In genomic region chr4:145535202-145535601, GRCh38 we compare ENCODE assay signal across 24 cellular contexts.
"Had no signal": no experiment of that assay in that cellular context is flagged by ENCODE, and none has a peak within 500 bp of the region (broad histone marks: within the 10 kb centered on the region; RNA-seq: fewer than 3 reads in every experiment).

No MANE protein-coding gene starts in this region.

- DNase-seq: activated CD4-positive, alpha-beta memory T cell treated with anti-CD3 and anti-CD28 coated beads for 36 hours; activated CD4-positive, alpha-beta T cell treated with anti-CD3 and anti-CD28 coated beads, Interleukin-2, amount 10 ng/mL, durations not matched to agents 7 days and 5 days; activated CD4-positive, CD25-positive, alpha-beta regulatory T cell; activated CD8-positive, alpha-beta memory T cell treated with anti-CD3 and anti-CD28 coated beads for 24 hours; activated gamma-delta T cell; activated naive CD4-positive, alpha-beta T cell treated with anti-CD3 and anti-CD28 coated beads, Interleukin-2, amount 10 ng/mL, durations not matched to agents 7 days and 5 days; activated naive CD8-positive, alpha-beta T cell treated with anti-CD3 and anti-CD28 coated beads for 36 hours; activated T-cell treated with anti-CD3 and anti-CD28 coated beads, Interleukin-2, amount 50 U/mL, for 48 hours; brain microvascular endothelial cell; cerebellar nuclear complex; MM.1S; NCI-H1105; NCI-H1436; NCI-H1694 treated with DMSO at 0.1 percent for 48 hours; NCI-H2029 treated with DMSO at 0.1 percent for 48 hours; NCI-H524; SIG-M5; T-cell; T-helper 2 cell; T1000 had no signal

- H3K27me3 ChIP-seq: brain microvascular endothelial cell had no signal

- H3K27me3 Mint-ChIP-seq: activated CD4-positive, alpha-beta T cell treated with anti-CD3 and anti-CD28 coated beads, Interleukin-2, amount 10 ng/mL, durations not matched to agents 7 days and 5 days; activated T-helper 17 cell treated with anti-CD3 and anti-CD28 coated beads, Interleukin-2, amount 50 U/mL, for 72 hours had no signal

- FAIRE-seq: colon, TTC549 had no signal

- H3K27ac Mint-ChIP-seq: activated CD4-positive, alpha-beta memory T cell treated with anti-CD3 and anti-CD28 coated beads for 36 hours; activated CD4-positive, alpha-beta T cell treated with anti-CD3 and anti-CD28 coated beads, Interleukin-2, amount 10 ng/mL, durations not matched to agents 7 days and 5 days; activated naive CD4-positive, alpha-beta T cell treated with anti-CD3 and anti-CD28 coated beads, Interleukin-2, amount 10 ng/mL, durations not matched to agents 7 days and 5 days; activated naive CD8-positive, alpha-beta T cell treated with anti-CD3 and anti-CD28 coated beads for 36 hours; activated T-helper 17 cell treated with anti-CD3 and anti-CD28 coated beads, Interleukin-2, amount 50 U/mL, for 72 hours; T-cell had no signal

- H3K4me3 Mint-ChIP-seq: activated CD4-positive, alpha-beta memory T cell treated with anti-CD3 and anti-CD28 coated beads for 36 hours; activated CD4-positive, alpha-beta T cell treated with anti-CD3 and anti-CD28 coated beads, Interleukin-2, amount 10 ng/mL, durations not matched to agents 7 days and 5 days; activated naive CD4-positive, alpha-beta T cell treated with anti-CD3 and anti-CD28 coated beads, Interleukin-2, amount 10 ng/mL, durations not matched to agents 7 days and 5 days; activated naive CD8-positive, alpha-beta T cell treated with anti-CD3 and anti-CD28 coated beads for 36 hours; activated T-helper 17 cell treated with anti-CD3 and anti-CD28 coated beads, Interleukin-2, amount 50 U/mL, for 72 hours; T-cell had no signal

- H3K36me3 ChIP-seq: brain microvascular endothelial cell had no signal

- H3K9me3 Mint-ChIP-seq: activated CD4-positive, alpha-beta memory T cell treated with anti-CD3 and anti-CD28 coated beads for 36 hours; activated CD4-positive, alpha-beta T cell treated with anti-CD3 and anti-CD28 coated beads, Interleukin-2, amount 10 ng/mL, durations not matched to agents 7 days and 5 days; activated naive CD4-positive, alpha-beta T cell treated with anti-CD3 and anti-CD28 coated beads, Interleukin-2, amount 10 ng/mL, durations not matched to agents 7 days and 5 days; activated naive CD8-positive, alpha-beta T cell treated with anti-CD3 and anti-CD28 coated beads for 36 hours; activated T-helper 17 cell treated with anti-CD3 and anti-CD28 coated beads, Interleukin-2, amount 50 U/mL, for 72 hours; T-cell had no signal

- ATAC-seq: activated T-helper 17 cell treated with anti-CD3 and anti-CD28 coated beads, Interleukin-2, amount 50 U/mL, for 72 hours; T-cell had no signal

- H3K27ac ChIP-seq: brain microvascular endothelial cell, VCaP had no signal

- H3K36me3 Mint-ChIP-seq: activated CD4-positive, alpha-beta memory T cell treated with anti-CD3 and anti-CD28 coated beads for 36 hours; activated naive CD4-positive, alpha-beta T cell treated with anti-CD3 and anti-CD28 coated beads, Interleukin-2, amount 10 ng/mL, durations not matched to agents 7 days and 5 days; activated naive CD8-positive, alpha-beta T cell treated with anti-CD3 and anti-CD28 coated beads for 36 hours; T-cell had no signal

- H3K4me1 Mint-ChIP-seq: activated naive CD4-positive, alpha-beta T cell treated with anti-CD3 and anti-CD28 coated beads, Interleukin-2, amount 10 ng/mL, durations not matched to agents 7 days and 5 days; activated naive CD8-positive, alpha-beta T cell treated with anti-CD3 and anti-CD28 coated beads for 36 hours; T-cell had no signal
